In genomic region chr14:51093371-51094281, GRCh38 we compare ENCODE assay signal across 8 cellular contexts. TPM values are rescaled to one million over a fixed set of nuclear protein-coding genes. Genes with fewer than 3 reads are reported as not detected.
DNase-seq lines count a peak whose midpoint lies in the region; ATAC-seq and TF ChIP-seq lines count a peak whose summit lies in the region.

No MANE protein-coding gene starts in this region.

- H3K4me3 ChIP-seq in fibroblast of lung (replicated peaks in 1 of 4; ENCODE audit: control extremely low read depth in 1 of 4, insufficient read depth in 1 of 4, low read depth in 3 of 4, low read length in 4 of 4) = peak overlapping the region in 2 of 4 experiments; percentile 9 to 64
- H3K4me3 ChIP-seq in upper lobe of right lung = peak overlapping the region; percentile 71

- H3K9me3 ChIP-seq in fibroblast of lung (ENCODE audit: control insufficient read depth, insufficient read depth, low read depth, low read length) (no peaks in the 10 kb centered on the region), upper lobe of right lung (no peaks in the 10 kb centered on the region)

- intact Hi-C loops in upper lobe of right lung (cut with DNase I) = no loop called here

- H3K79me2 ChIP-seq in fibroblast of lung (ENCODE audit: control insufficient read depth, insufficient read depth, low read length) = no peaks in the 10 kb centered on the region

- H3K4me1 ChIP-seq in fibroblast of lung (ENCODE audit: control insufficient read depth, extremely low read depth, insufficient read depth, low read length) = peaks cover 3% of the 10 kb centered on the region
- H3K4me1 ChIP-seq in upper lobe of right lung = peaks cover 13% of the 10 kb centered on the region

- no peak overlapping the region for H3K4me2 ChIP-seq in fibroblast of lung (ENCODE audit: extremely low read depth, insufficient read depth, low read length)

- H3K27me3 ChIP-seq in fibroblast of lung (ENCODE audit: control insufficient read depth, insufficient read depth, low read length) (peaks cover 20% of the 10 kb centered on the region), upper lobe of right lung (peaks cover 38% of the 10 kb centered on the region)

- H3K9ac ChIP-seq in fibroblast of lung (ENCODE audit: insufficient read depth, low read length) = no peak overlapping the region

- H3K36me3 ChIP-seq in fibroblast of lung (ENCODE audit: control insufficient read depth, insufficient read depth, low read length) = no peaks in the 10 kb centered on the region
- no peaks in the 10 kb centered on the region for H3K36me3 ChIP-seq in upper lobe of right lung

- ATAC-seq in upper lobe of right lung (no peak), GM21619 (IDR thresholded peaks at IDR 0.05; ENCODE audit: unreplicated experiment) (no peak), HG03439 (IDR thresholded peaks at IDR 0.05; ENCODE audit: unreplicated experiment) (no peak)

- H2AFZ ChIP-seq in fibroblast of lung (ENCODE audit: low read length) = no peak overlapping the region

- no peaks in the 10 kb centered on the region for H4K20me1 ChIP-seq in fibroblast of lung (ENCODE audit: control insufficient read depth, extremely low read depth, insufficient read depth, low read length)

- DNase-seq in GM20000 (ENCODE audit: low spot score) (peak; percentile 67), NCI-H446 (lab: John Stamatoyannopoulos, UW) (peak; percentile 34 to 82), activated T-cell treated with anti-CD3 and anti-CD28 coated beads for 1 hour (ENCODE audit: low read depth) (peak; percentile 29), fibroblast of lung (ENCODE audit: low read depth in 2 of 2) (peak; percentile 3 to 20), occipital lobe (lab: John Stamatoyannopoulos, UW) (peak; percentile 71), upper lobe of right lung (no peak)

- H3K27ac ChIP-seq in fibroblast of lung (ENCODE audit: insufficient read depth, low read length) = no peak overlapping the region
- H3K27ac ChIP-seq in upper lobe of right lung = no peak overlapping the region

- TF ChIP-seq CTCF in GM20000 (IDR thresholded peaks at IDR 0.05; ENCODE audit: extremely low read depth, missing control alignments) (peak; percentile 16), fibroblast of lung (conservative IDR thresholded peaks at IDR 0.05 in 1 of 2, IDR thresholded peaks at IDR 0.05 in 1 of 2; ENCODE audit: low read depth in 1 of 2, low read length in 2 of 2) (peak in 1 of 2 donors; percentile 25), upper lobe of right lung (IDR thresholded peaks at IDR 0.05) (no peak)

RNA-seq across cellular contexts. Expression of gene TRIM9, which starts 1.3 kb away (rescaled TPM):
- total RNA-seq in fibroblast of lung (0.50 and 0.51 TPM in 2 replicates), occipital lobe (40.2 TPM), upper lobe of right lung (0.32 TPM)
- polyA plus RNA-seq in fibroblast of lung = 0.07 and 0.10 TPM in 2 replicates
- polyA plus RNA-seq in fibroblast of lung (2012) = 0.06 and 0.13 TPM in 2 replicates
- polyA minus RNA-seq in fibroblast of lung (ENCODE audit: low replicate concordance) = not detected in 2 replicates

Comparison
In these comparisons a context has a peak if more than half of its experiments do, and no peak if none do; other contexts are left out.
1. RNA of gene TRIM9, which starts 1.3 kb away (total RNA-seq): 40.2 TPM in occipital lobe (single experiment); 0.50 to 0.51 TPM in fibroblast of lung and 0.32 TPM in upper lobe of right lung (single experiment); every median in the first group is over 10 times any median in the second.